ENCODE assay signal across 19 cellular contexts in genomic region chr13:65642301-65642700, GRCh38.
DNase-seq lines count a peak whose midpoint lies in the region; ATAC-seq, FAIRE-seq and TF ChIP-seq lines count a peak whose summit lies in the region.
"Had no signal": no experiment of that assay in that cellular context is flagged by ENCODE, and none has a peak within 500 bp of the region (broad histone marks: within the 10 kb centered on the region; RNA-seq: fewer than 3 reads in every experiment).

No MANE protein-coding gene starts in this region.

- no peak overlapping the region for H3K27ac Mint-ChIP-seq in GM23338
- H3K27ac Mint-ChIP-seq: CD14-positive monocyte; CD8-positive, alpha-beta T cell had no signal

- H3K9me2 ChIP-seq in GM23338 (ENCODE audit: insufficient read depth) = no peaks in the 10 kb centered on the region

- H3K9me3 Mint-ChIP-seq in GM23338 = no peaks in the 10 kb centered on the region
- H3K9me3 Mint-ChIP-seq: CD14-positive monocyte had no signal

- no peaks in the 10 kb centered on the region for H3F3A ChIP-seq in GM23338 (replicated peaks; ENCODE audit: low read depth)

- H3K27me3 ChIP-seq in GM23338 (ENCODE audit: insufficient read depth) = no peaks in the 10 kb centered on the region
- H3K27me3 ChIP-seq in pancreas = peaks cover 0 to 7% (median 2%) of the 10 kb centered on the region in 4 donors

- H3K79me2 ChIP-seq in GM23338 (replicated peaks; ENCODE audit: insufficient read depth) = no peaks in the 10 kb centered on the region

- no peaks in the 10 kb centered on the region for H3K4me1 ChIP-seq in GM23338 (ENCODE audit: insufficient read depth)
- no peaks in the 10 kb centered on the region for H3K4me1 ChIP-seq in pancreas
- H3K4me1 ChIP-seq: HAP-1 had no signal

- H2AFZ ChIP-seq in GM23338 = peak overlapping the region; percentile 52

- H4K20me1 ChIP-seq in GM23338 (replicated peaks; ENCODE audit: insufficient read depth) = no peaks in the 10 kb centered on the region

- no peak overlapping the region for H3K4me2 ChIP-seq in GM23338

- H3K36me3 ChIP-seq in GM23338 (ENCODE audit: insufficient read depth) (no peaks in the 10 kb centered on the region), pancreas (no peaks in the 10 kb centered on the region)
- H3K36me3 ChIP-seq: HAP-1 had no signal

- H3K27ac ChIP-seq in GM23338 (ENCODE audit: low read depth) (no peak overlapping the region), pancreas (no peak overlapping the region)

- H3K4me3 Mint-ChIP-seq in GM23338 = no peak overlapping the region
- H3K4me3 Mint-ChIP-seq: CD14-positive monocyte; CD8-positive, alpha-beta T cell had no signal

- no peaks in the 10 kb centered on the region for H3K9me3 ChIP-seq in pancreas
- H3K9me3 ChIP-seq: HAP-1 had no signal

- H3K4me1 Mint-ChIP-seq in GM23338 = no peaks in the 10 kb centered on the region
- H3K4me1 Mint-ChIP-seq: CD14-positive monocyte had no signal

- ATAC-seq in GM23338 (no peak), pancreas (no peak)
- no peak for ATAC-seq in stimulated activated naive CD8-positive, alpha-beta T cell treated with anti-CD3 and anti-CD28 coated beads, Interleukin-15, Interleukin-2, amounts not matched to agents 100 U/mL and 50 U/mL, for 24 hours
- ATAC-seq: CD8-positive, alpha-beta T cell; HepG2 had no signal

- no peak for DNase-seq in GM23338 (ENCODE audit: low spot score)
- DNase-seq in RCC 7860 (ENCODE audit: low spot score) = no peak
- DNase-seq in frontal cortex (ENCODE audit: low spot score in 2 of 2) = no peak
- no peak for DNase-seq in pancreas
- no peak for DNase-seq in NK-92 treated with Interleukin-12 subunit alpha and Interleukin-12 subunit beta, amount 100 ng/mL, for 24 hours (lab: John Stamatoyannopoulos, UW)
- DNase-seq in activated CD4-positive, alpha-beta T cell treated with anti-CD3 and anti-CD28 coated beads, Interleukin-2, amount 50 U/mL, for 1 hour = no peak
- DNase-seq in activated naive CD4-positive, alpha-beta T cell (lab: John Stamatoyannopoulos, UW) = no peak
- DNase-seq in stimulated activated naive CD8-positive, alpha-beta T cell treated with anti-CD3 and anti-CD28 coated beads, Interleukin-15, Interleukin-2, amounts not matched to agents 100 U/mL and 50 U/mL, for 24 hours = no peak
- DNase-seq: CD8-positive, alpha-beta T cell; COR-L47; DMS153; DMS79 treated with DMSO at 0.1 percent for 48 hours; EL; GOT3 had no signal

- TF ChIP-seq CTCF in GM23338 (conservative IDR thresholded peaks at IDR 0.05; ENCODE audit: low read depth in 2 of 2) (no peak), pancreas (IDR thresholded peaks at IDR 0.05) (no peak)

- no peaks in the 10 kb centered on the region for H3K36me3 Mint-ChIP-seq in GM23338 (ENCODE audit: low read depth)
- H3K36me3 Mint-ChIP-seq: CD14-positive monocyte; CD8-positive, alpha-beta T cell had no signal

- no peak overlapping the region for H3K4me3 ChIP-seq in GM23338
- no peak overlapping the region for H3K4me3 ChIP-seq in pancreas
- H3K4me3 ChIP-seq: HAP-1 had no signal

- no peaks in the 10 kb centered on the region for H3K27me3 Mint-ChIP-seq in GM23338 (ENCODE audit: insufficient read depth, low read depth, poor library complexity)

- intact Hi-C loops in pancreas (cut with DNase I) = no loop called here

- FAIRE-seq in RCC 7860 (lab: Jason Lieb, UNC) = peak; percentile 14
- peak; percentile 92 for FAIRE-seq in frontal cortex (lab: Jason Lieb, UNC)
- FAIRE-seq in pancreas (lab: Jason Lieb, UNC) = peak; percentile 80
- FAIRE-seq: GM12891, HepG2, HTR-8/SVneo had no signal

TF ChIP-seq in GM23338, 12 proteins besides CTCF, POLR2A, EP300 and RAD21:
- TF ChIP-seq ZNF114 (CRISPR knock-in tag; IDR thresholded peaks at IDR 0.05) (no peak), ZNF331 (CRISPR knock-in tag; IDR thresholded peaks at IDR 0.05; ENCODE audit: low read depth) (no peak), CREB1 (CRISPR knock-in tag; IDR thresholded peaks at IDR 0.05; ENCODE audit: low read depth) (no peak), REST (IDR thresholded peaks at IDR 0.05; ENCODE audit: unreplicated experiment) (no peak), JUNB (IDR thresholded peaks at IDR 0.05; ENCODE audit: unreplicated experiment) (no peak)
